9 cellular contexts compared by ENCODE assay signal in genomic region chr6:73655341-73655917, GRCh38. TPM values are rescaled to one million over a fixed set of nuclear protein-coding genes. Genes with fewer than 3 reads are reported as not detected.
DNase-seq lines count a peak whose midpoint lies in the region; ATAC-seq and TF ChIP-seq lines count a peak whose summit lies in the region.
"Had no signal": no experiment of that assay in that cellular context is flagged by ENCODE, and none has a peak within 500 bp of the region (broad histone marks: within the 10 kb centered on the region; RNA-seq: fewer than 3 reads in every experiment).

No MANE protein-coding gene starts in this region.

- H3K9me3 ChIP-seq in BLaER1 (no peaks in the 10 kb centered on the region), HUES64 (ENCODE audit: insufficient read depth, low read depth, low read length) (0 out of 2 replicates have a peak, but pooled peaks cover 3% of the 10 kb centered on the region), breast epithelium (no peaks in the 10 kb centered on the region), mucosa of descending colon (no peaks in the 10 kb centered on the region)
- no peaks in the 10 kb centered on the region for H3K9me3 ChIP-seq in naive thymus-derived CD4-positive, alpha-beta T cell (ENCODE audit: control insufficient read depth in 2 of 3, low read length in 3 of 3)

- H3K4me1 ChIP-seq in BLaER1 (peaks cover 21% of the 10 kb centered on the region), HUES64 (ENCODE audit: insufficient read depth, low read length) (0 out of 2 replicates have a peak, but pooled peaks cover 12% of the 10 kb centered on the region), breast epithelium (no peaks in the 10 kb centered on the region), mucosa of descending colon (ENCODE audit: low read depth) (peaks cover 9% of the 10 kb centered on the region)
- peaks cover 10 to 13% of the 10 kb centered on the region in 2 donors for H3K4me1 ChIP-seq in naive thymus-derived CD4-positive, alpha-beta T cell (ENCODE audit: control insufficient read depth in 2 of 2, insufficient read depth in 2 of 2, low read length in 2 of 2)

- peak overlapping the region; percentile 38 to 100 (median 96) for H3K4me3 Mint-ChIP-seq in naive thymus-derived CD4-positive, alpha-beta T cell

- no peak overlapping the region; the same call in 1 of the 2 replicates for H3K27ac ChIP-seq in BLaER1
- no peak overlapping the region for H3K27ac ChIP-seq in HUES64 (ENCODE audit: low read depth, low read length)
- H3K27ac ChIP-seq in breast epithelium, result peak overlapping the region in 1 of 2 donors; percentile 70
- H3K27ac ChIP-seq in naive thymus-derived CD4-positive, alpha-beta T cell (ENCODE audit: low read depth, low read length), result peak overlapping the region; percentile 99

- 95% methylated on average over 2 of the region's 2 CpGs for WGBS in HUES64

- intact Hi-C loops in breast epithelium (cut with DNase I; ENCODE audit: low total_unique reads), result no loop called here
- intact Hi-C loops in naive thymus-derived CD4-positive, alpha-beta T cell (cut with micrococcal nuclease), result loop anchor here in 1 of 2 donors (2.0 kb wide), 2 partner anchors 69 to 203 kb away; partner anchors contain the start of gene CGAS
- intact Hi-C loops in mucosa of descending colon (cut with DNase I, micrococcal nuclease), result no loop called here

- H3K36me3 Mint-ChIP-seq in naive thymus-derived CD4-positive, alpha-beta T cell, result peaks cover 0 to 3% (median 0%) of the 10 kb centered on the region in 5 donors

- no peak for TF ChIP-seq POLR2A in breast epithelium (IDR thresholded peaks at IDR 0.05)

- no peak for ATAC-seq in naive thymus-derived CD4-positive, alpha-beta T cell
- no peak for ATAC-seq in HG03139 (IDR thresholded peaks at IDR 0.05; ENCODE audit: unreplicated experiment)
- ATAC-seq in HG03159 (IDR thresholded peaks at IDR 0.05; ENCODE audit: unreplicated experiment), result no peak
- ATAC-seq in mucosa of descending colon, result no peak

- H3K9me3 Mint-ChIP-seq in naive thymus-derived CD4-positive, alpha-beta T cell, result peaks cover 0 to 2% (median 0%) of the 10 kb centered on the region in 11 donors

- CTCF ChIA-PET in naive thymus-derived CD4-positive, alpha-beta T cell (lab: Charles Lee), result interaction anchor here (0.9 to 2.0 kb wide), 3 partner anchors 77 to 134 kb away, joined by 3 to 4 read pairs (median 3); no protein-coding TSS in a partner anchor

- H3K27me3 Mint-ChIP-seq in naive thymus-derived CD4-positive, alpha-beta T cell, result no peaks in the 10 kb centered on the region

- no peaks in the 10 kb centered on the region for H3K27me3 ChIP-seq in BLaER1
- no peaks in the 10 kb centered on the region for H3K27me3 ChIP-seq in HUES64 (ENCODE audit: insufficient read depth, low read length)
- H3K27me3 ChIP-seq in breast epithelium, result no peaks in the 10 kb centered on the region
- H3K27me3 ChIP-seq in naive thymus-derived CD4-positive, alpha-beta T cell (ENCODE audit: control insufficient read depth in 2 of 2, insufficient read depth in 2 of 2, low read length in 2 of 2), result no peaks in the 10 kb centered on the region

- POLR2A ChIA-PET in naive thymus-derived CD4-positive, alpha-beta T cell (lab: Charles Lee), result interaction anchor here (0.7 to 4.4 kb wide), 4 partner anchors 70 to 194 kb away, joined by 3 to 92 read pairs (median 6); partner anchors contain the start of genes EEF1A1 and MTO1

- TF ChIP-seq CTCF in breast epithelium (IDR thresholded peaks at IDR 0.05) (no peak), mucosa of descending colon (IDR thresholded peaks at IDR 0.05) (no peak)

- H3K4me1 Mint-ChIP-seq in naive thymus-derived CD4-positive, alpha-beta T cell, result peaks cover 17 to 41% (median 37%) of the 10 kb centered on the region in 7 donors

- peak overlapping the region; percentile 99 for H3K4me3 ChIP-seq in BLaER1
- H3K4me3 ChIP-seq in HUES64 (ENCODE audit: low read length), result peak overlapping the region; percentile 80
- peak overlapping the region in 2 of 3 donors; percentile 83 to 100 for H3K4me3 ChIP-seq in breast epithelium
- H3K4me3 ChIP-seq in naive thymus-derived CD4-positive, alpha-beta T cell (ENCODE audit: low read length), result peak overlapping the region; percentile 99
- H3K4me3 ChIP-seq in mucosa of descending colon, result no peak overlapping the region

- H3K36me3 ChIP-seq in BLaER1 (no peaks in the 10 kb centered on the region), HUES64 (ENCODE audit: insufficient read depth, low read length) (peaks cover 2% of the 10 kb centered on the region; the same call in 1 of the 2 replicates), breast epithelium (no peaks in the 10 kb centered on the region), mucosa of descending colon (ENCODE audit: low read depth) (no peaks in the 10 kb centered on the region)
- H3K36me3 ChIP-seq in naive thymus-derived CD4-positive, alpha-beta T cell (ENCODE audit: control insufficient read depth in 2 of 3, insufficient read depth in 3 of 3, low read length in 3 of 3), result peaks cover 0 to 7% (median 0%) of the 10 kb centered on the region in 3 experiments

- H3K27ac Mint-ChIP-seq in naive thymus-derived CD4-positive, alpha-beta T cell, result peak overlapping the region in 7 of 9 donors; percentile 56 to 98 (median 91)

- H3K9ac ChIP-seq in BLaER1 (peak overlapping the region; percentile 94; the same call in 1 of the 2 replicates), HUES64 (ENCODE audit: low read depth, low read length) (no peak overlapping the region)

- no peaks in the 10 kb centered on the region for H4K20me1 ChIP-seq in BLaER1

- DNase-seq in breast epithelium (ENCODE audit: low spot score in 2 of 2) (no peak), cerebellar nuclear complex (lab: John Stamatoyannopoulos, UW) (no peak), mucosa of descending colon (no peak)
- no peak for DNase-seq in naive thymus-derived CD4-positive, alpha-beta T cell
- DNase-seq: NCI-H446 treated with DMSO at 0.1 percent for 48 hours had no signal

- H3K4me2 ChIP-seq in BLaER1, result peak overlapping the region; percentile 90

RNA-seq across cellular contexts. Expression of gene SLC17A5, which starts 1.6 kb away (rescaled TPM):
- 6.3 TPM for polyA plus RNA-seq in HUES64 (2013, experiment 1 of 2)
- polyA plus RNA-seq in HUES64 (2013, experiment 2 of 2), result 7.2 TPM
- total RNA-seq in breast epithelium (10 to 100 TPM; 28.8 to 35.1 (median 35.0) TPM), mucosa of descending colon (10 to 100 TPM; 25.8 to 53.0 (median 42.3) TPM)
- 10 to 100 TPM in 2 of 5 experiments, 1 to 10 TPM in 3; 6.0 to 13.8 (median 8.9) TPM for total RNA-seq in naive thymus-derived CD4-positive, alpha-beta T cell
- polyA plus RNA-seq in naive thymus-derived CD4-positive, alpha-beta T cell, result 1 to 10 TPM; 7.9 to 8.6 TPM

RNA-seq across cellular contexts. Expression of gene CD109, which starts 40.6 kb away (rescaled TPM):
- polyA plus RNA-seq in HUES64 (2013, experiment 1 of 2), result 1.4 TPM
- 1.5 TPM for polyA plus RNA-seq in HUES64 (2013, experiment 2 of 2)
- total RNA-seq in breast epithelium, result 10 to 100 TPM; 10.2 to 16.8 (median 13.3) TPM
- total RNA-seq in naive thymus-derived CD4-positive, alpha-beta T cell, result 10 to 100 TPM in 1 of 5 experiments, 1 to 10 TPM in 2, under 1 TPM in 2; 0.54 to 12.3 (median 1.2) TPM
- polyA plus RNA-seq in naive thymus-derived CD4-positive, alpha-beta T cell, result under 1 TPM; 0.20 to 0.31 TPM
- total RNA-seq in mucosa of descending colon, result 1 to 10 TPM; 1.7 to 9.1 (median 4.4) TPM
